Comparison of ENCODE assay signal across 27 cellular contexts in genomic region chr2:118817469-118817868, GRCh38. TPM values are rescaled to one million over a fixed set of nuclear protein-coding genes. Genes with fewer than 3 reads are reported as not detected.
"Had no signal": no experiment of that assay in that cellular context is flagged by ENCODE, and none has a peak within 500 bp of the region (broad histone marks: within the 10 kb centered on the region; RNA-seq: fewer than 3 reads in every experiment).

No MANE protein-coding gene starts in this region.

- H3K36me3 ChIP-seq: esophagus squamous epithelium, gastrocnemius medialis, heart right ventricle, left lung, lower lobe of right lung had no signal

- H3K36me3 Mint-ChIP-seq: mesothelial cell of epicardium had no signal

- H3K27ac Mint-ChIP-seq: effector memory CD8-positive, alpha-beta T cell; endodermal cell; mesothelial cell of epicardium; naive B cell had no signal

- H3K27ac ChIP-seq: coronary artery, dorsolateral prefrontal cortex, epithelial cell of prostate, esophagus squamous epithelium, gastrocnemius medialis, heart right ventricle, left lung, lower lobe of right lung had no signal

- DNase-seq: dermis blood vessel endothelial cell; dorsolateral prefrontal cortex; effector CD4-positive, alpha-beta T cell; effector memory CD8-positive, alpha-beta T cell; endodermal cell; erythroblast; esophagus squamous epithelium; foreskin fibroblast; foreskin melanocyte; gastrocnemius medialis; glutamatergic neuron; head of caudate nucleus; heart right ventricle; hippocampal formation; left cardiac atrium; left lung; left ventricle myocardium superior; lower lobe of right lung; mesenchymal stem cell; mucosa of descending colon; naive B cell had no signal

- H3K9me3 ChIP-seq: esophagus squamous epithelium, gastrocnemius medialis, heart right ventricle, left lung, lower lobe of right lung, mucosa of descending colon had no signal

- H3K27me3 ChIP-seq: gastrocnemius medialis had no signal

- H3K9me3 Mint-ChIP-seq: effector memory CD8-positive, alpha-beta T cell; endodermal cell; mesothelial cell of epicardium had no signal

- H3K4me1 Mint-ChIP-seq: naive B cell had no signal

- H3K4me3 Mint-ChIP-seq: effector memory CD8-positive, alpha-beta T cell; endodermal cell; mesothelial cell of epicardium; naive B cell had no signal

- H3K4me1 ChIP-seq: esophagus squamous epithelium, gastrocnemius medialis, heart right ventricle, left lung, lower lobe of right lung had no signal

- H3K4me3 ChIP-seq: coronary artery, dorsolateral prefrontal cortex, esophagus squamous epithelium, gastrocnemius medialis, heart right ventricle, left lung, lower lobe of right lung, mucosa of descending colon had no signal

RNA-seq across cellular contexts. Expression of gene EN1, which starts 30.0 kb away (rescaled TPM):
- total RNA-seq: dermis blood vessel endothelial cell, endodermal cell, esophagus squamous epithelium, glomerular endothelial cell, kidney epithelial cell, left cardiac atrium, left lung, left ventricle myocardium superior, lung microvascular endothelial cell, mucosa of descending colon had no signal
- polyA plus RNA-seq: heart right ventricle had no signal
